In the genomic region with DNA sequence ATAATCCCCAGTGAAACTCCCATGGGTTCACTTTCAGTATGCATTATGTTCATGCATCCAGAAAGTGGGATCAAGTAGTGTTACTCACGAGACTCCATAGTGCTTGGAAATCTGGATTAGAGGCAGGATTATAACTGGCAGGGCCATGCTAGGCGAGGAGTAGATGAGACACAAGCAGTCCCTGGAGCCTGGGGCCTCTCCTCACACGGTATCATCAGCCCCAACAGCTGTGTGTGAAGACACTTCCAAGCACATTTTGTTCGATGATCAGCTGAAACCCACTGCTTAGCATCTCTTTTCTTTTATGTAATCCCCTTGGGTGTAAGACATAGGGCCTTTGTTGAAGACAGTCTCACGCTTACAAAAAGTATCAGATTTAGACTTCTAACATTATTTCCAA, we compare ENCODE assay signal across 15 cellular contexts.
DNase-seq lines count a peak whose midpoint lies in the region; FAIRE-seq and TF ChIP-seq lines count a peak whose summit lies in the region.
"Had no signal": no experiment of that assay in that cellular context is flagged by ENCODE, and none has a peak within 500 bp of the region (broad histone marks: within the 10 kb centered on the region; RNA-seq: fewer than 3 reads in every experiment).

No MANE protein-coding gene starts in this region.

- no peak overlapping the region for H3K27ac Mint-ChIP-seq in activated naive CD4-positive, alpha-beta T cell treated with anti-CD3 and anti-CD28 coated beads for 36 hours
- H3K27ac Mint-ChIP-seq: CD4-positive, alpha-beta memory T cell had no signal

- no peaks in the 10 kb centered on the region for H3K9me3 ChIP-seq in WERI-Rb-1 (ENCODE audit: severe bottlenecking)
- H3K9me3 ChIP-seq: BLaER1 had no signal

- H3K27ac ChIP-seq in WERI-Rb-1, result no peak overlapping the region
- H3K27ac ChIP-seq: BLaER1 had no signal

- no peak overlapping the region for H3K4me3 ChIP-seq in WERI-Rb-1 (ENCODE audit: low read depth, low read length)
- H3K4me3 ChIP-seq: BLaER1 had no signal

- CTCF ChIA-PET in activated naive CD4-positive, alpha-beta T cell treated with anti-CD3 and anti-CD28 coated beads for 36 hours (lab: Charles Lee), result interaction anchor here (0.8 kb wide), 1 partner anchor 9 kb away, joined by 4 read pairs; no protein-coding TSS in a partner anchor

- no peaks in the 10 kb centered on the region for H3K36me3 Mint-ChIP-seq in activated naive CD4-positive, alpha-beta T cell treated with anti-CD3 and anti-CD28 coated beads for 36 hours (ENCODE audit: low read depth)
- H3K36me3 Mint-ChIP-seq: CD14-positive monocyte; CD4-positive, alpha-beta memory T cell had no signal

- TF ChIP-seq CTCF in D721Med (IDR thresholded peaks at IDR 0.05; ENCODE audit: insufficient read depth, missing control alignments) (no peak), WERI-Rb-1 (IDR thresholded peaks at IDR 0.05; ENCODE audit: low read depth, low read length) (no peak)

- H3K9me3 Mint-ChIP-seq in activated naive CD4-positive, alpha-beta T cell treated with anti-CD3 and anti-CD28 coated beads for 36 hours, result no peaks in the 10 kb centered on the region

- H3K4me3 Mint-ChIP-seq in activated naive CD4-positive, alpha-beta T cell treated with anti-CD3 and anti-CD28 coated beads for 36 hours, result no peak overlapping the region
- H3K4me3 Mint-ChIP-seq: CD14-positive monocyte; CD4-positive, alpha-beta memory T cell had no signal

- no peaks in the 10 kb centered on the region for H3K4me1 Mint-ChIP-seq in activated naive CD4-positive, alpha-beta T cell treated with anti-CD3 and anti-CD28 coated beads for 36 hours (ENCODE audit: low read depth)
- H3K4me1 Mint-ChIP-seq: CD4-positive, alpha-beta memory T cell had no signal

- H3K27me3 Mint-ChIP-seq in activated naive CD4-positive, alpha-beta T cell treated with anti-CD3 and anti-CD28 coated beads for 36 hours (ENCODE audit: low read depth), result peaks cover 3% of the 10 kb centered on the region

- H3K27me3 ChIP-seq in WERI-Rb-1 (ENCODE audit: insufficient read depth, low read depth, severe bottlenecking), result no peaks in the 10 kb centered on the region
- H3K27me3 ChIP-seq: BLaER1 had no signal

- intact Hi-C loops in activated naive CD4-positive, alpha-beta T cell treated with anti-CD3 and anti-CD28 coated beads for 36 hours (cut with micrococcal nuclease), result loop anchor here (10.0 kb wide), 1 partner anchor 667 kb away; no protein-coding TSS in a partner anchor

- H3K36me3 ChIP-seq in WERI-Rb-1, result no peaks in the 10 kb centered on the region
- H3K36me3 ChIP-seq: BLaER1 had no signal

- FAIRE-seq in D721Med (lab: Jason Lieb, UNC), result peak; percentile 87

- DNase-seq in D721Med (ENCODE audit: insufficient read length, low spot score) (no peak), NCI-H524 (lab: John Stamatoyannopoulos, UW) (peak; percentile 69 to 71), WERI-Rb-1 (peak; percentile 72), SW480 (ENCODE audit: low spot score) (no peak), globus pallidus (ENCODE audit: low spot score) (no peak)
- DNase-seq in stimulated activated CD4-positive, alpha-beta T cell treated with anti-CD3 and anti-CD28 coated beads, Interleukin-4, amount 100 ng/mL, for 1 hour, result no peak
- no peak for DNase-seq in activated naive CD4-positive, alpha-beta T cell treated with anti-CD3 and anti-CD28 coated beads for 36 hours
- DNase-seq: 8988T; CD4-positive, alpha-beta memory T cell; DMS 273 treated with DMSO at 0.1 percent for 48 hours; GDM1; GOT3; H7 had no signal

Comparison
In these comparisons a context has a peak if more than half of its experiments do, and no peak if none do; other contexts are left out.
1. DNase-seq: peak in NCI-H524 (2 of 2) and WERI-Rb-1 (single experiment); none in D721Med (single experiment), SW480 (single experiment), stimulated activated CD4-positive, alpha-beta T cell treated with anti-CD3 and anti-CD28 coated beads, Interleukin-4, amount 100 ng/mL, for 1 hour (single experiment), activated naive CD4-positive, alpha-beta T cell treated with anti-CD3 and anti-CD28 coated beads for 36 hours (single experiment) and globus pallidus (single experiment).